14 cellular contexts compared by ENCODE assay signal in the genomic region with DNA sequence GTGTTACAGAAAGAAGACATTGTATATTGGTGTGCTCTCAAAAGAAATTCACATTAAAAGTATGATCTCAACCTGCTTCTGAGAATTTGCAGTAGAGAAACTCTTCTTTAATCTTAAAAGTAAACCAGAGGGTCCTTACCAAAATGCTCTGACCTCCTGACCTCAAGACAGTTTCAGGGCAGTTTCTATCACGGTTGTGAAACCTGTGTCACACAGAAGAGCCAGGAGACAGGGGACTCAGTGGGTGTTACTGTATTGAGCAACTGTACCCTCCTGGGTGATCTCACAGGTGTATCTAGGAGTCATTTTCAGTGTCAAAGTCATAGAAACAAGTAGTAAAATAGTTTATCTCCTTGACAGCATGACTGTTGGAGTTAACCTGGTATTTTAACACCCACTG.
DNase-seq lines count a peak whose midpoint lies in the region; ATAC-seq, FAIRE-seq and TF ChIP-seq lines count a peak whose summit lies in the region.
"Had no signal": no experiment of that assay in that cellular context is flagged by ENCODE, and none has a peak within 500 bp of the region (broad histone marks: within the 10 kb centered on the region; RNA-seq: fewer than 3 reads in every experiment).

No MANE protein-coding gene starts in this region.

- no peaks in the 10 kb centered on the region for H3K36me3 Mint-ChIP-seq in nephron progenitor cell (ENCODE audit: low read depth)
- H3K36me3 Mint-ChIP-seq: natural killer cell treated with Interleukin-12 subunit alpha and Interleukin-12 subunit beta and Interleukin-15 and Interleukin-18, amount 100 ng/mL, for 72 hours had no signal

- peak; percentile 73 for ATAC-seq in HG02588 (IDR thresholded peaks at IDR 0.05; ENCODE audit: unreplicated experiment)
- peak; percentile 96 for ATAC-seq in HG03354 (IDR thresholded peaks at IDR 0.05; ENCODE audit: poor library complexity, severe bottlenecking, unreplicated experiment)
- no peak for ATAC-seq in left lobe of liver
- ATAC-seq: natural killer cell treated with Interleukin-12 subunit alpha and Interleukin-12 subunit beta and Interleukin-15 and Interleukin-18, amount 100 ng/mL, for 72 hours had no signal

- H3K9me3 Mint-ChIP-seq in nephron progenitor cell = peaks cover 8% of the 10 kb centered on the region
- H3K9me3 Mint-ChIP-seq: natural killer cell treated with Interleukin-12 subunit alpha and Interleukin-12 subunit beta and Interleukin-15 and Interleukin-18, amount 100 ng/mL, for 72 hours had no signal

- peak; percentile 63 for FAIRE-seq in GM12891 (lab: Jason Lieb, UNC)
- FAIRE-seq: G401.6, islet of Langerhans had no signal

- H3K4me1 Mint-ChIP-seq in nephron progenitor cell = peaks cover 5% of the 10 kb centered on the region

- peak; percentile 34 for DNase-seq in GM12891 (ENCODE audit: insufficient read length, low spot score)
- DNase-seq in GM19238 (ENCODE audit: insufficient read length, low spot score) = peak; percentile 16
- no peak for DNase-seq in CD1c-positive myeloid dendritic cell (ENCODE audit: extremely low spot score)
- DNase-seq in midbrain (lab: John Stamatoyannopoulos, UW) = no peak
- no peak for DNase-seq in nephron progenitor cell
- DNase-seq in left lobe of liver (ENCODE audit: low spot score) = no peak
- DNase-seq: activated gamma-delta T cell treated with Interleukin-2 at 50 U/mL for 16 hours; NCI-H524; stimulated activated naive CD4-positive, alpha-beta T cell treated with Interleukin-2 at 50 U/mL for 16 hours had no signal

- no peak for TF ChIP-seq CTCF in nephron progenitor cell (IDR thresholded peaks at IDR 0.05)

- H3K4me3 Mint-ChIP-seq in nephron progenitor cell = no peak overlapping the region
- H3K4me3 Mint-ChIP-seq: natural killer cell treated with Interleukin-12 subunit alpha and Interleukin-12 subunit beta and Interleukin-15 and Interleukin-18, amount 100 ng/mL, for 72 hours had no signal

- no peak overlapping the region for H3K27ac Mint-ChIP-seq in nephron progenitor cell
- H3K27ac Mint-ChIP-seq: natural killer cell treated with Interleukin-12 subunit alpha and Interleukin-12 subunit beta and Interleukin-15 and Interleukin-18, amount 100 ng/mL, for 72 hours had no signal

- H3K27me3 Mint-ChIP-seq in nephron progenitor cell (ENCODE audit: low read depth, poor library complexity) = peaks cover 10% of the 10 kb centered on the region

- no peak for TF ChIP-seq POLR2A in GM12891 (IDR thresholded peaks at IDR 0.05; ENCODE audit: low read depth, low read length)

TF ChIP-seq in GM12891, 5 proteins besides CTCF, POLR2A, EP300 and RAD21:
- TF ChIP-seq PAX5 (IDR thresholded peaks at IDR 0.05; ENCODE audit: insufficient read depth, low read length, severe bottlenecking) (no peak), SPI1 (IDR thresholded peaks at IDR 0.05; ENCODE audit: low read depth, low read length) (no peak), TAF1 (IDR thresholded peaks at IDR 0.05; ENCODE audit: low read depth, low read length) (no peak), POU2F2 (IDR thresholded peaks at IDR 0.05; ENCODE audit: low read depth, low read length) (no peak), POLR2AphosphoS5 (IDR thresholded peaks at IDR 0.05; ENCODE audit: low read depth, low read length) (no peak)

Comparison
In these comparisons a context has a peak if more than half of its experiments do, and no peak if none do; other contexts are left out.
1. DNase-seq: peak in GM12891 (single experiment) and GM19238 (single experiment); none in CD1c-positive myeloid dendritic cell (single experiment), midbrain (single experiment), nephron progenitor cell (single experiment) and left lobe of liver (single experiment).